21 cellular contexts compared by ENCODE assay signal in genomic region chr1:69551476-69552324, GRCh38. TPM values are rescaled to one million over a fixed set of nuclear protein-coding genes. Genes with fewer than 3 reads are reported as not detected.
"Had no signal": no experiment of that assay in that cellular context is flagged by ENCODE, and none has a peak within 500 bp of the region (broad histone marks: within the 10 kb centered on the region; RNA-seq: fewer than 3 reads in every experiment).

No MANE protein-coding gene starts in this region.

- DNase-seq: activated CD4-positive, alpha-beta memory T cell treated with anti-CD3 and anti-CD28 coated beads, Interleukin-2, amount 10 ng/mL, durations not matched to agents 7 days and 5 days; activated CD4-positive, alpha-beta T cell treated with anti-CD3 and anti-CD28 coated beads for 36 hours; activated CD8-positive, alpha-beta memory T cell treated with anti-CD3 and anti-CD28 coated beads, Interleukin-2, amount 50 U/mL, for 48 hours; activated naive CD4-positive, alpha-beta T cell treated with Interleukin-2 at 50 U/mL for 16 hours; activated naive CD8-positive, alpha-beta T cell treated with anti-CD3 and anti-CD28 coated beads, Interleukin-2, amount 50 U/mL, for 24 hours; dorsolateral prefrontal cortex; left cardiac atrium; lower lobe of right lung; natural killer cell; stimulated activated CD4-positive, alpha-beta T cell treated with anti-CD3 and anti-CD28 coated beads, Interleukin-12 subunit alpha, Interleukin-12 subunit beta, amount 100 ng/mL, for 4 hours; stimulated activated naive CD4-positive, alpha-beta T cell treated with Interleukin-2 at 50 U/mL for 16 hours; T1000; WERI-Rb-1 had no signal

- H3K4me1 Mint-ChIP-seq: activated CD4-positive, alpha-beta memory T cell treated with anti-CD3 and anti-CD28 coated beads, Interleukin-2, amount 10 ng/mL, durations not matched to agents 7 days and 5 days; activated CD4-positive, alpha-beta T cell treated with anti-CD3 and anti-CD28 coated beads for 36 hours; activated naive CD8-positive, alpha-beta T cell treated with anti-CD3 and anti-CD28 coated beads, Interleukin-2, amount 50 U/mL, for 24 hours; natural killer cell had no signal

- H3K27me3 Mint-ChIP-seq: activated CD4-positive, alpha-beta memory T cell treated with anti-CD3 and anti-CD28 coated beads, Interleukin-2, amount 10 ng/mL, durations not matched to agents 7 days and 5 days; activated CD4-positive, alpha-beta T cell treated with anti-CD3 and anti-CD28 coated beads for 36 hours; activated naive CD8-positive, alpha-beta T cell treated with anti-CD3 and anti-CD28 coated beads, Interleukin-2, amount 50 U/mL, for 24 hours had no signal

- H3K4me1 ChIP-seq: ascending aorta, esophagus muscularis mucosa, lower lobe of right lung had no signal

- H3K9me3 Mint-ChIP-seq: activated naive CD8-positive, alpha-beta T cell treated with anti-CD3 and anti-CD28 coated beads, Interleukin-2, amount 50 U/mL, for 24 hours; activated T-helper 1 cell treated with anti-CD3 and anti-CD28 coated beads, Interleukin-12 subunit alpha, Interleukin-12 subunit beta, Interleukin-2, Interleukin-4 antibody, amounts not matched to agents 30 ng/mL and 10 ng/mL and 1 ng/mL, durations not matched to agents 14 hours and 24 hours and 36 hours; type B pancreatic cell had no signal

- H3K27ac ChIP-seq: ascending aorta, dorsolateral prefrontal cortex, esophagus muscularis mucosa, lower lobe of right lung, WERI-Rb-1 had no signal

- H3K27ac Mint-ChIP-seq: activated CD4-positive, alpha-beta memory T cell treated with anti-CD3 and anti-CD28 coated beads, Interleukin-2, amount 10 ng/mL, durations not matched to agents 7 days and 5 days; activated CD4-positive, alpha-beta T cell treated with anti-CD3 and anti-CD28 coated beads for 36 hours; activated naive CD8-positive, alpha-beta T cell treated with anti-CD3 and anti-CD28 coated beads, Interleukin-2, amount 50 U/mL, for 24 hours; activated T-helper 1 cell treated with anti-CD3 and anti-CD28 coated beads, Interleukin-12 subunit alpha, Interleukin-12 subunit beta, Interleukin-2, Interleukin-4 antibody, amounts not matched to agents 30 ng/mL and 10 ng/mL and 1 ng/mL, durations not matched to agents 14 hours and 24 hours and 36 hours; natural killer cell; type B pancreatic cell had no signal

- H3K4me3 ChIP-seq: ascending aorta, dorsolateral prefrontal cortex, esophagus muscularis mucosa, lower lobe of right lung had no signal

- ATAC-seq: activated CD4-positive, alpha-beta T cell treated with anti-CD3 and anti-CD28 coated beads for 36 hours; activated naive CD8-positive, alpha-beta T cell treated with anti-CD3 and anti-CD28 coated beads, Interleukin-2, amount 50 U/mL, for 24 hours; left cardiac atrium; lower lobe of right lung; natural killer cell; sciatic nerve had no signal

- H3K27me3 ChIP-seq: ascending aorta, dorsolateral prefrontal cortex, esophagus muscularis mucosa had no signal

- H3K4me3 Mint-ChIP-seq: activated CD4-positive, alpha-beta memory T cell treated with anti-CD3 and anti-CD28 coated beads, Interleukin-2, amount 10 ng/mL, durations not matched to agents 7 days and 5 days; activated CD4-positive, alpha-beta T cell treated with anti-CD3 and anti-CD28 coated beads for 36 hours; activated naive CD8-positive, alpha-beta T cell treated with anti-CD3 and anti-CD28 coated beads, Interleukin-2, amount 50 U/mL, for 24 hours; activated T-helper 1 cell treated with anti-CD3 and anti-CD28 coated beads, Interleukin-12 subunit alpha, Interleukin-12 subunit beta, Interleukin-2, Interleukin-4 antibody, amounts not matched to agents 30 ng/mL and 10 ng/mL and 1 ng/mL, durations not matched to agents 14 hours and 24 hours and 36 hours; natural killer cell; type B pancreatic cell had no signal

- H3K9me3 ChIP-seq: ascending aorta, esophagus muscularis mucosa, lower lobe of right lung had no signal

- H3K36me3 Mint-ChIP-seq: natural killer cell, type B pancreatic cell had no signal

- H3K36me3 ChIP-seq: ascending aorta, esophagus muscularis mucosa, lower lobe of right lung, WERI-Rb-1 had no signal

RNA-seq across cellular contexts. Expression of gene LRRC7, which starts 16.0 kb away (rescaled TPM):
- total RNA-seq: activated CD4-positive, alpha-beta memory T cell treated with anti-CD3 and anti-CD28 coated beads, Interleukin-2, amount 10 ng/mL, durations not matched to agents 7 days and 5 days; activated CD4-positive, alpha-beta T cell treated with anti-CD3 and anti-CD28 coated beads for 36 hours; activated T-helper 1 cell treated with anti-CD3 and anti-CD28 coated beads, Interleukin-12 subunit alpha, Interleukin-12 subunit beta, Interleukin-2, Interleukin-4 antibody, amounts not matched to agents 30 ng/mL and 10 ng/mL and 1 ng/mL, durations not matched to agents 14 hours and 24 hours and 36 hours; ascending aorta; bronchial epithelial cell; chondrocyte; lower lobe of right lung; natural killer cell; pulmonary artery endothelial cell had no signal
